Comparison of ENCODE assay signal across 8 cellular contexts in genomic region chr3:97763586-97764148, GRCh38. TPM values are rescaled to one million over a fixed set of nuclear protein-coding genes. Genes with fewer than 3 reads are reported as not detected.
DNase-seq lines count a peak whose midpoint lies in the region; ATAC-seq and TF ChIP-seq lines count a peak whose summit lies in the region.

No MANE protein-coding gene starts in this region.

- H3K27me3 ChIP-seq in SJSA1 (replicated peaks) (no peaks in the 10 kb centered on the region), gastroesophageal sphincter (no peaks in the 10 kb centered on the region)

- 33 to 37% methylated on average over 11 of the region's 11 CpGs for WGBS in gastroesophageal sphincter (ENCODE audit: low coverage in 1 of 2), 2 donors

- DNase-seq in DMS 273 (lab: John Stamatoyannopoulos, UW; ENCODE audit: unreplicated experiment) (peak; percentile 62), DMS 273 treated with DMSO at 0.1 percent for 48 hours (lab: John Stamatoyannopoulos, UW) (no peak), SJSA1 (ENCODE audit: low read depth in 1 of 2, low spot score in 2 of 2) (no peak), G401 (ENCODE audit: low spot score) (no peak), NCI-H226 (no peak)

- H3K4me1 ChIP-seq in SJSA1 (replicated peaks) (peaks cover 10% of the 10 kb centered on the region; the same call in 1 of the 2 replicates), gastroesophageal sphincter (peaks cover 4 to 24% (median 8%) of the 10 kb centered on the region in 3 donors)

- ATAC-seq in gastroesophageal sphincter = no peak
- no peak for ATAC-seq in HG02840 (IDR thresholded peaks at IDR 0.05; ENCODE audit: low FRiP score, unreplicated experiment)

- TF ChIP-seq EP300 in gastroesophageal sphincter (IDR thresholded peaks at IDR 0.05) = no peak

- peak overlapping the region; percentile 63 for H3K4me3 ChIP-seq in SJSA1
- H3K4me3 ChIP-seq in gastroesophageal sphincter = peak overlapping the region; percentile 68 to 70
- H3K4me3 ChIP-seq in skin epidermis = peak overlapping the region; percentile 57 to 79 (median 71)

- H3K36me3 ChIP-seq in SJSA1 = no peaks in the 10 kb centered on the region
- H3K36me3 ChIP-seq in gastroesophageal sphincter = peaks cover 0 to 3% of the 10 kb centered on the region in 2 donors

- H3K9me3 ChIP-seq in SJSA1 (replicated peaks) (no peaks in the 10 kb centered on the region), gastroesophageal sphincter (no peaks in the 10 kb centered on the region)

- no peak for TF ChIP-seq POLR2A in gastroesophageal sphincter (IDR thresholded peaks at IDR 0.05)

- no peak overlapping the region for H3K27ac ChIP-seq in SJSA1
- peak overlapping the region in 2 of 4 donors; percentile 78 to 84 for H3K27ac ChIP-seq in gastroesophageal sphincter
- H3K27ac ChIP-seq in skin epidermis = peak overlapping the region in 12 of 21 experiments; percentile 28 to 83 (median 72)

- in situ Hi-C loops in G401 (cut with HindIII; ENCODE audit: low sequenced_read_pairs) = no loop called here

- no peak for TF ChIP-seq CTCF in gastroesophageal sphincter (IDR thresholded peaks at IDR 0.05)

RNA-seq across cellular contexts. Expression of gene ARL6, which starts 0.9 kb away (rescaled TPM):
- 1.5 and 7.2 TPM in 2 replicates for total RNA-seq in SJSA1 (2014; rRNA removed; shearing (Covaris generic))
- total RNA-seq in gastroesophageal sphincter = 10 to 100 TPM in 2 of 4 donors, 1 to 10 TPM in 2; 7.3 to 17.1 (median 12.1) TPM
- 2.0 and 3.0 TPM in 2 replicates for total RNA-seq in G401 (2014; rRNA removed; shearing (Covaris generic))

RNA-seq across cellular contexts. Expression of gene CRYBG3, which starts 58.1 kb away (rescaled TPM):
- total RNA-seq in SJSA1 (2014; rRNA removed; shearing (Covaris generic)) = 12.1 and 12.7 TPM in 2 replicates
- total RNA-seq in gastroesophageal sphincter = 10 to 100 TPM; 22.2 to 52.4 (median 28.9) TPM
- total RNA-seq in G401 (2014; rRNA removed; shearing (Covaris generic)) = 0.17 TPM in 1 of 2 replicates, not detected in the other

Comparison
In these comparisons a context has a peak if more than half of its experiments do, and no peak if none do; other contexts are left out.
1. RNA of gene CRYBG3, which starts 58.1 kb away (total RNA-seq): 22.2 to 52.4 TPM in gastroesophageal sphincter and 12.1 to 12.7 TPM in SJSA1; 0.17 TPM in G401; every median in the first group is over 10 times any median in the second.
2. Peak in every context shown above with its lines, with median percentiles within 50 percentile points of each other: H3K4me3 ChIP-seq.